24 cellular contexts compared by ENCODE assay signal in the genomic region with DNA sequence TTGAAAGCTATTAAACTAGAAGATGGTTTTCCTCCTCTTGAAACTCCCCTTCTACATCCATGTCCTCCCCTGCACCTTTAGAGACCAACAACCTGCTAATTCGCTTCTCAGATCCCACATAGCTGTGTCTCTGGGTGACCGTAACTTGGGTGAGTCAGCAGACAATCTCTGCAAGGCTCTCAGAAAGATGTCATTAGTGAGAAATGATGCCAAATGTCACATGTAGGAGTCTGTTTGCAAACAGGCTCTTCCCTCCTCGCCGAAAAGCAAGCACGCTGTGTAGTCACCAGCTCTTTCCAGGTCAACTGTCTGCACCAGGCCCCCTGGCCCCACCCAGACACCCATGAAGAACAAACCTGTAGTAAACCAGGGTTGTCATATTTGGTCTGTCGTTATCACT.
DNase-seq lines count a peak whose midpoint lies in the region; ATAC-seq, FAIRE-seq and TF ChIP-seq lines count a peak whose summit lies in the region.
"Had no signal": no experiment of that assay in that cellular context is flagged by ENCODE, and none has a peak within 500 bp of the region (broad histone marks: within the 10 kb centered on the region; RNA-seq: fewer than 3 reads in every experiment).

No MANE protein-coding gene starts in this region.

- H3K4me3 Mint-ChIP-seq in MCF 10A (ENCODE audit: unreplicated experiment) = no peak overlapping the region
- H3K4me3 Mint-ChIP-seq: activated naive CD8-positive, alpha-beta T cell; CD8-positive, alpha-beta memory T cell; neural progenitor cell had no signal

- intact Hi-C loops in MCF 10A (cut with micrococcal nuclease) = no loop called here

- POLR2A ChIA-PET in MCF 10A (lab: Yijun Ruan, JAX) = no interaction called here

- H3K27ac Mint-ChIP-seq in MCF 10A (ENCODE audit: low read depth, unreplicated experiment) = no peak overlapping the region
- H3K27ac Mint-ChIP-seq: activated naive CD8-positive, alpha-beta T cell; CD8-positive, alpha-beta memory T cell; neural progenitor cell had no signal

- no peaks in the 10 kb centered on the region for H3K9me3 Mint-ChIP-seq in MCF 10A (ENCODE audit: unreplicated experiment)
- H3K9me3 Mint-ChIP-seq: CD8-positive, alpha-beta memory T cell; neural progenitor cell had no signal

- no peaks in the 10 kb centered on the region for H3K36me3 Mint-ChIP-seq in MCF 10A (ENCODE audit: insufficient read depth, unreplicated experiment)
- H3K36me3 Mint-ChIP-seq: activated naive CD8-positive, alpha-beta T cell; CD8-positive, alpha-beta memory T cell; neural progenitor cell had no signal

- H3K27me3 Mint-ChIP-seq in MCF 10A (ENCODE audit: insufficient read depth, unreplicated experiment) = no peaks in the 10 kb centered on the region

- no peak overlapping the region for H3K4me3 ChIP-seq in fibroblast of mammary gland (ENCODE audit: control insufficient read depth, low read depth, low read length)
- H3K4me3 ChIP-seq: neural progenitor cell, Peyer's patch, psoas muscle, skin epidermis, testis had no signal

- ATAC-seq in omental fat pad (ENCODE audit: low FRiP score) = peak; percentile 35
- ATAC-seq: esophagus mucosa, psoas muscle had no signal

- BruUV-seq in MCF 10A (replicated peaks; lab: Mats Ljungman, UMichigan) = no TSS peak

- peaks cover 11% of the 10 kb centered on the region for H3K4me1 Mint-ChIP-seq in MCF 10A (ENCODE audit: insufficient read depth, unreplicated experiment)
- H3K4me1 Mint-ChIP-seq: CD8-positive, alpha-beta memory T cell had no signal

- DNase-seq in Daoy (ENCODE audit: low read depth) = peak; percentile 34
- no peak for DNase-seq in HTR-8/SVneo (ENCODE audit: insufficient read length, low spot score)
- peak; percentile 59 for DNase-seq in fibroblast of mammary gland (ENCODE audit: low read depth)
- no peak for DNase-seq in omental fat pad (ENCODE audit: low spot score)
- no peak for DNase-seq in NCI-H2029 (lab: John Stamatoyannopoulos, UW)
- no peak for DNase-seq in NK-92 treated with Interleukin-12 subunit alpha and Interleukin-12 subunit beta, amount 100 ng/mL, for 24 hours (lab: John Stamatoyannopoulos, UW)
- no peak for DNase-seq in iPS-NIHi11 (ENCODE audit: low spot score)
- DNase-seq in MCF 10A (ENCODE audit: unreplicated experiment) = no peak
- DNase-seq: activated CD4-positive, alpha-beta T cell treated with anti-CD3 and anti-CD28 coated beads, Interleukin-2, amount 50 U/mL, for 1 hour; AML-193; CD8-positive, alpha-beta memory T cell; effector CD8-positive, alpha-beta T cell; NCI-H1092; NCI-H510A treated with DMSO at 0.1 percent for 48 hours; Peyer's patch; psoas muscle; stimulated activated naive CD4-positive, alpha-beta T cell; testis; WERI-Rb-1 had no signal

- no peak for TF ChIP-seq CTCF in fibroblast of mammary gland (conservative IDR thresholded peaks at IDR 0.05; ENCODE audit: control insufficient read depth, insufficient read depth, low read depth, low read length)
- TF ChIP-seq CTCF in omental fat pad (IDR thresholded peaks at IDR 0.05) = no peak
- no peak for TF ChIP-seq CTCF in MCF 10A (IDR thresholded peaks at IDR 0.05; ENCODE audit: unreplicated experiment)

- FAIRE-seq in HTR-8/SVneo (lab: Jason Lieb, UNC) = peak; percentile 46
- FAIRE-seq: GM12892 had no signal

- CTCF ChIA-PET in MCF 10A (lab: Yijun Ruan, JAX) = interaction anchor here (0.5 to 4.8 kb wide), 4 partner anchors 21 to 972 kb away, joined by 3 to 30 read pairs (median 4); no protein-coding TSS in a partner anchor

Comparison
In these comparisons a context has a peak if more than half of its experiments do, and no peak if none do; other contexts are left out.
1. DNase-seq: peak in Daoy (single experiment) and fibroblast of mammary gland (single experiment); none in HTR-8/SVneo (single experiment), omental fat pad (single experiment), NCI-H2029 (single experiment), NK-92 treated with Interleukin-12 subunit alpha and Interleukin-12 subunit beta, amount 100 ng/mL, for 24 hours (single experiment), iPS-NIHi11 (single experiment) and MCF 10A (single experiment).